Comparison of ENCODE assay signal across 20 cellular contexts in the genomic region with DNA sequence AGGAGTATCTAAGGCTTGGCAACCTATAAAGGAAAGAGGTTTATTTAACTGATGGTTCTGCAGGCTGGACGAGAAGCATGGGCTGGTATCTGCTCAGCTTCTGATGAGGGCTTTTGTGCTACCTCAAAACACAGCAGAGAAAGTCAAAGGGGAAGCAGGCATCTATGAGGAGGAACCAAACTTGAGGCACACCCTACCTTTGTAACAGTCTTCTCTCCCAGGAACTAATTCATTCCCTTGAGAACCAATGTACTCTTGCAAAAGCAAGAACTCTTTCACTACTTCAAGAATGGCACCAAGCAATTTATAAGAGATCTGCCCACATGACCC.
DNase-seq lines count a peak whose midpoint lies in the region; ATAC-seq and TF ChIP-seq lines count a peak whose summit lies in the region.
"Had no signal": no experiment of that assay in that cellular context is flagged by ENCODE, and none has a peak within 500 bp of the region (broad histone marks: within the 10 kb centered on the region; RNA-seq: fewer than 3 reads in every experiment).

No MANE protein-coding gene starts in this region.

- H3K79me2 ChIP-seq in GM23248 (ENCODE audit: insufficient read depth) = no peaks in the 10 kb centered on the region
- H3K79me2 ChIP-seq: parathyroid adenoma had no signal

- ATAC-seq in GM19395 (IDR thresholded peaks at IDR 0.05; ENCODE audit: unreplicated experiment) (peak; percentile 63), HG02885 (IDR thresholded peaks at IDR 0.05; ENCODE audit: poor library complexity, unreplicated experiment) (peak; percentile 60)

- H3K4me2 ChIP-seq in GM23248 (ENCODE audit: unreplicated experiment) = no peak overlapping the region

- H4K20me1 ChIP-seq in GM23248 (ENCODE audit: insufficient read depth) = no peaks in the 10 kb centered on the region

- peak; percentile 59 for DNase-seq in NOMO-1 treated with DMSO at 0.1 percent for 48 hours (lab: John Stamatoyannopoulos, UW; ENCODE audit: unreplicated experiment)
- no peak for DNase-seq in GM23248
- no peak for DNase-seq in NCI-H2171 treated with DMSO at 0.1 percent for 48 hours (lab: John Stamatoyannopoulos, UW)
- no peak for DNase-seq in RWPE1 (ENCODE audit: low spot score)
- no peak for DNase-seq in activated T-cell treated with anti-CD3 and anti-CD28 coated beads for 4 hours
- DNase-seq: activated CD4-positive, alpha-beta T cell treated with anti-CD3 and anti-CD28 coated beads for 4 hours; activated gamma-delta T cell treated with Interleukin-2 at 50 U/mL for 16 hours; amniotic stem cell; central memory CD4-positive, alpha-beta T cell; DMS153; head of caudate nucleus; NCI-H1694; SHP77 treated with DMSO at 0.1 percent for 48 hours; stimulated activated CD4-positive, alpha-beta T cell treated with anti-CD3 and anti-CD28 coated beads, Interleukin-1b, Interleukin-23, amount 100 ng/mL, for 48 hours; uterus had no signal

- no peaks in the 10 kb centered on the region for H3K9me3 ChIP-seq in GM23248 (ENCODE audit: low read depth)
- H3K9me3 ChIP-seq: uterus had no signal

- no peaks in the 10 kb centered on the region for H3K9me2 ChIP-seq in GM23248 (ENCODE audit: insufficient read depth)

- H3K4me3 ChIP-seq in GM08714 (ENCODE audit: low read length) (peak overlapping the region; percentile 56), GM23248 (no peak overlapping the region)
- H3K4me3 ChIP-seq: uterus had no signal

- POLR2A ChIA-PET in RWPE1 (lab: Yijun Ruan, JAX; ENCODE audit: low non-redundant PET) = no interaction called here

- H3K4me1 ChIP-seq in GM23248 (ENCODE audit: insufficient read depth) = no peaks in the 10 kb centered on the region
- H3K4me1 ChIP-seq: parathyroid adenoma, uterus had no signal

- H3K27me3 ChIP-seq in GM23248 (replicated peaks; ENCODE audit: insufficient read depth) = 0 out of 2 replicates have a peak, but pooled peaks cover 2% of the 10 kb centered on the region
- H3K27me3 ChIP-seq: uterus had no signal

- no peak overlapping the region for H2AFZ ChIP-seq in GM23248
- H2AFZ ChIP-seq: parathyroid adenoma had no signal

- 0 to 5% methylated on average over 1 of the region's 1 CpG for WGBS in GM23248 (ENCODE audit: low coverage in 1 of 2, low lambda C conversion rate in 2 of 2, missing lambda C conversion rate in 2 of 2), 2 experiments

- H3F3A ChIP-seq in GM23248 (ENCODE audit: insufficient read depth) = no peaks in the 10 kb centered on the region

- no peaks in the 10 kb centered on the region for H3K36me3 ChIP-seq in GM23248 (ENCODE audit: low read depth)
- H3K36me3 ChIP-seq: uterus had no signal

- H3K9ac ChIP-seq in GM23248 = no peak overlapping the region
- H3K9ac ChIP-seq: parathyroid adenoma had no signal

- no peak for TF ChIP-seq CTCF in RWPE1 (conservative IDR thresholded peaks at IDR 0.05; ENCODE audit: low read depth)

- CTCF ChIA-PET in RWPE1 (lab: Yijun Ruan, JAX) = no interaction called here

- in situ Hi-C loops in GM23248 (cut with MboI) = no loop called here

- no peak overlapping the region for H3K27ac ChIP-seq in GM23248
- H3K27ac ChIP-seq in RWPE1 = no peak overlapping the region
- H3K27ac ChIP-seq: C4-2B, parathyroid adenoma, uterus had no signal
